ENCODE assay signal across 10 cellular contexts in genomic region chr2:102080451-102081054, GRCh38.
DNase-seq lines count a peak whose midpoint lies in the region; ATAC-seq, FAIRE-seq and TF ChIP-seq lines count a peak whose summit lies in the region.
"Had no signal": no experiment of that assay in that cellular context is flagged by ENCODE, and none has a peak within 500 bp of the region (broad histone marks: within the 10 kb centered on the region; RNA-seq: fewer than 3 reads in every experiment).

No MANE protein-coding gene starts in this region.

- no peak overlapping the region for H3K4me3 Mint-ChIP-seq in activated T-helper 2 cell treated with anti-CD3 and anti-CD28 coated beads, Interferon-gamma antibody, Interleukin-2, Interleukin-4, amounts not matched to agents 10 μg/mL and 5 μg/mL and 100 μg/mL, durations not matched to agents 14 hours and 24 hours and 36 hours (ENCODE audit: low read depth)

- peaks cover 26% of the 10 kb centered on the region for H3K27me3 Mint-ChIP-seq in activated T-helper 2 cell treated with anti-CD3 and anti-CD28 coated beads, Interferon-gamma antibody, Interleukin-2, Interleukin-4, amounts not matched to agents 10 μg/mL and 5 μg/mL and 100 μg/mL, durations not matched to agents 14 hours and 24 hours and 36 hours (ENCODE audit: low read depth)

- H3K79me2 ChIP-seq in HepG2 (ENCODE audit: insufficient read depth, low read length): no peaks in the 10 kb centered on the region

- intact Hi-C loops in HepG2 (cut with micrococcal nuclease; ENCODE audit: unreplicated experiment): no loop called here
- intact Hi-C loops in right lobe of liver (cut with DNase I): no loop called here
- intact Hi-C loops in activated T-helper 2 cell treated with anti-CD3 and anti-CD28 coated beads, Interferon-gamma antibody, Interleukin-2, Interleukin-4, amounts not matched to agents 10 μg/mL and 5 μg/mL and 100 μg/mL, durations not matched to agents 14 hours and 24 hours and 36 hours (cut with micrococcal nuclease): loop anchor here (1.0 to 5.0 kb wide), 2 partner anchors 57 to 357 kb away; no protein-coding TSS in a partner anchor

- H3K36me3 ChIP-seq in HepG2 (replicated peaks in 1 of 2; ENCODE audit: control insufficient read depth in 1 of 2, insufficient read depth in 2 of 2, low read length in 2 of 2) (no peaks in the 10 kb centered on the region), right lobe of liver (no peaks in the 10 kb centered on the region)

- H3K4me3 ChIP-seq in HepG2 (replicated peaks in 1 of 3; ENCODE audit: insufficient read depth in 1 of 3, low read depth in 2 of 3, low read length in 3 of 3) (no peak overlapping the region), right lobe of liver (no peak overlapping the region)

- H3K4me1 Mint-ChIP-seq in activated T-helper 2 cell treated with anti-CD3 and anti-CD28 coated beads, Interferon-gamma antibody, Interleukin-2, Interleukin-4, amounts not matched to agents 10 μg/mL and 5 μg/mL and 100 μg/mL, durations not matched to agents 14 hours and 24 hours and 36 hours (ENCODE audit: low read depth): peaks cover 28% of the 10 kb centered on the region

- ATAC-seq in HepG2 (no peak), right lobe of liver (no peak), HG02885 (IDR thresholded peaks at IDR 0.05; ENCODE audit: poor library complexity, unreplicated experiment) (peak; percentile 31)

- no peak for TF ChIP-seq POLR2A in HepG2 (IDR thresholded peaks at IDR 0.05; ENCODE audit: insufficient read depth in 1 of 2, low read depth in 2 of 2, low read length in 2 of 2)
- TF ChIP-seq POLR2A in right lobe of liver (IDR thresholded peaks at IDR 0.05): no peak

- H3K9me3 Mint-ChIP-seq in activated T-helper 2 cell treated with anti-CD3 and anti-CD28 coated beads, Interferon-gamma antibody, Interleukin-2, Interleukin-4, amounts not matched to agents 10 μg/mL and 5 μg/mL and 100 μg/mL, durations not matched to agents 14 hours and 24 hours and 36 hours: peaks cover 3% of the 10 kb centered on the region

- DNase-seq in HepG2 (ENCODE audit: low spot score) (no peak), right lobe of liver (no peak), germinal center (ENCODE audit: low spot score) (no peak), kidney glomerular epithelial cell (lab: John Stamatoyannopoulos, UW) (no peak), GM19238 (ENCODE audit: insufficient read length, low spot score) (no peak)
- no peak for DNase-seq in activated T-helper 2 cell treated with anti-CD3 and anti-CD28 coated beads, Interferon-gamma antibody, Interleukin-2, Interleukin-4, amounts not matched to agents 10 μg/mL and 5 μg/mL and 100 μg/mL, durations not matched to agents 14 hours and 24 hours and 36 hours (ENCODE audit: low spot score)
- DNase-seq in activated CD4-positive, alpha-beta T cell treated with anti-CD3 and anti-CD28 coated beads for 1 hour: no peak
- DNase-seq: C1 segment of cervical spinal cord, kidney had no signal

- H3K27ac ChIP-seq in HepG2 (ENCODE audit: extremely low read length, insufficient read depth, low read length): no peak overlapping the region
- no peak overlapping the region for H3K27ac ChIP-seq in right lobe of liver

- peak overlapping the region; percentile 51 for H3K27ac Mint-ChIP-seq in activated T-helper 2 cell treated with anti-CD3 and anti-CD28 coated beads, Interferon-gamma antibody, Interleukin-2, Interleukin-4, amounts not matched to agents 10 μg/mL and 5 μg/mL and 100 μg/mL, durations not matched to agents 14 hours and 24 hours and 36 hours

- no peaks in the 10 kb centered on the region for H3K36me3 Mint-ChIP-seq in activated T-helper 2 cell treated with anti-CD3 and anti-CD28 coated beads, Interferon-gamma antibody, Interleukin-2, Interleukin-4, amounts not matched to agents 10 μg/mL and 5 μg/mL and 100 μg/mL, durations not matched to agents 14 hours and 24 hours and 36 hours (ENCODE audit: low read depth)

- no peak for TF ChIP-seq RAD21 in HepG2 (CRISPR knock-in tag; IDR thresholded peaks at IDR 0.05)

- POLR2A ChIA-PET in HepG2 (lab: Yijun Ruan, JAX): no interaction called here

- in situ Hi-C loops in HepG2 (cut with HindIII; ENCODE audit: extremely low pct_ligation_motif_present, low pct_unique_long_range_greater_than_20kb): no loop called here

- CTCF ChIA-PET in HepG2 (lab: Yijun Ruan, JAX; ENCODE audit: low intra/inter-chr PET ratio, low total read pairs): no interaction called here

- no peak overlapping the region for H3K9ac ChIP-seq in HepG2 (ENCODE audit: insufficient read depth, low read depth, low read length)

- no peak for TF ChIP-seq CTCF in HepG2 (CRISPR knock-in tag; IDR thresholded peaks at IDR 0.05)
- no peak for TF ChIP-seq CTCF in right lobe of liver (IDR thresholded peaks at IDR 0.05)

- H3K27me3 ChIP-seq in HepG2 (ENCODE audit: control insufficient read depth in 1 of 2, insufficient read depth in 2 of 2, low read length in 2 of 2) (no peaks in the 10 kb centered on the region), right lobe of liver (no peaks in the 10 kb centered on the region)

- TF ChIP-seq EP300 in HepG2 (IDR thresholded peaks at IDR 0.05; ENCODE audit: low read depth in 2 of 2, low read length in 2 of 2): no peak
- no peak for TF ChIP-seq EP300 in HepG2 (CRISPR knock-in tag; IDR thresholded peaks at IDR 0.05; ENCODE audit: borderline replicate concordance)

- 98% methylated on average over 4 of the region's 4 CpGs for WGBS in HepG2 (ENCODE audit: low lambda C conversion rate)
- WGBS in right lobe of liver (ENCODE audit: insufficient coverage, low coverage, low lambda C conversion rate, missing lambda C conversion rate): 89% methylated on average over 4 of the region's 4 CpGs

- no peaks in the 10 kb centered on the region for H3K9me3 ChIP-seq in HepG2 (ENCODE audit: low read length)
- H3K9me3 ChIP-seq in right lobe of liver: no peaks in the 10 kb centered on the region

- no peaks in the 10 kb centered on the region for H4K20me1 ChIP-seq in HepG2 (ENCODE audit: insufficient read depth, low read length)

- no peak overlapping the region for H3K4me2 ChIP-seq in HepG2 (ENCODE audit: low read depth, low read length)

- H3K4me1 ChIP-seq in HepG2 (ENCODE audit: insufficient read depth, low read length) (peaks cover 34% of the 10 kb centered on the region), right lobe of liver (peaks cover 0 to 7% (median 0%) of the 10 kb centered on the region in 4 donors)

- no peak overlapping the region for H2AFZ ChIP-seq in HepG2 (ENCODE audit: low read length)

- no TSS peak for BruUV-seq in HepG2 (replicated peaks; lab: Mats Ljungman, UMichigan)

- FAIRE-seq in HepG2 (lab: Jason Lieb, UNC): no peak
- FAIRE-seq: kidney had no signal

TF ChIP-seq in HepG2, 621 proteins besides CTCF, POLR2A, EP300 and RAD21:
- peak; percentile 86 for TF ChIP-seq NFE2L2 (IDR thresholded peaks at IDR 0.05; ENCODE audit: low read length)
- peak in 1 of 2 experiments; percentile 15; a peak in 1 of 4 replicates for TF ChIP-seq MAFK (conservative IDR thresholded peaks at IDR 0.05 in 1 of 2, IDR thresholded peaks at IDR 0.05 in 1 of 2; ENCODE audit: low read length in 2 of 2)
- no peak for TF ChIP-seq ZNF772 (CRISPR knock-in tag; IDR thresholded peaks at IDR 0.05)
